In the genomic region with DNA sequence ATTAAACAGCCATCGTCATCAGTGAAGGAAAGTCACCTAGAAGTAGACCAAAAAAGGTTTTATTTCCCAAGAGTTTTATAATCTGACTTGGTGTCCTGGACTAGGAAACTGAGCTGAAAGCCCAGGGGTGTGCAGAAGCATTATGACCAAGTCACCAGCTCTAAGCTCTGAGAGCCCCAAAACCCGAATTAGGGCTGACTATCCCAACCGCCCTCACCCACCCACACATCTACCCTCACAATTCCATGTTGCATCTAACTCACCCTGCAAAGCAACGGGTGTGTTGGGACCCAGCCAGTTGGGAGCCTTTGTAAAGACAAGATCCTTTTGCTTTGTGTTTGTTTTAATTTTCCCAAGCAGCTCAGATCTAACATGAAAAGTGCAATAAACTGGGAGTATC, we compare ENCODE assay signal across 27 cellular contexts. TPM values are rescaled to one million over a fixed set of nuclear protein-coding genes. Genes with fewer than 3 reads are reported as not detected.
"Had no signal": no experiment of that assay in that cellular context is flagged by ENCODE, and none has a peak within 500 bp of the region (broad histone marks: within the 10 kb centered on the region; RNA-seq: fewer than 3 reads in every experiment).

No MANE protein-coding gene starts in this region.

- H3K9me3 ChIP-seq: left lung, neutrophil, ovary, prostate gland, transverse colon had no signal

- H3K4me3 ChIP-seq: coronary artery, left lung, ovary, prostate gland, transverse colon had no signal

- DNase-seq: activated CD4-positive, alpha-beta T cell treated with anti-CD3 and anti-CD28 coated beads, Interleukin-2, amount 50 U/mL, for 1 hour; activated CD4-positive, CD25-positive, alpha-beta regulatory T cell treated with anti-CD3 and anti-CD28 coated beads, Interleukin-2, amount 50 U/mL, for 72 hours; activated CD8-positive, alpha-beta T cell treated with anti-CD3 and anti-CD28 coated beads, Interleukin-2, amount 10 ng/mL, durations not matched to agents 7 days and 5 days; activated gamma-delta T cell treated with Interleukin-2 at 50 U/mL for 16 hours; activated T-cell treated with anti-CD3 and anti-CD28 coated beads, Interleukin-2, amount 50 U/mL, for 1 hour; cerebellar nuclear complex; kidney glomerular epithelial cell; left lung; mammary epithelial cell; midbrain; ovary; SHP77; small intestine; stimulated activated CD4-positive, alpha-beta T cell treated with anti-CD3 and anti-CD28 coated beads, Interleukin-15, amount 100 ng/mL, for 24 hours; stimulated activated CD8-positive, alpha-beta memory T cell treated with anti-CD3 and anti-CD28 coated beads, Interleukin-4, amount 100 ng/mL, for 48 hours; stimulated activated naive B cell treated with anti-CD40 and anti-IgM and Interleukin-4, amounts not matched to agents 10 μg/mL and 1 μg/mL and 100 μg/mL, for 72 hours; transverse colon had no signal

- H3K4me1 ChIP-seq: left lung, prostate gland had no signal

- H3K4me1 Mint-ChIP-seq: stimulated activated naive B cell treated with anti-CD40 and anti-IgM and Interleukin-4, amounts not matched to agents 10 μg/mL and 1 μg/mL and 100 μg/mL, for 72 hours had no signal

- H3K36me3 ChIP-seq: left lung, neutrophil, ovary, prostate gland, transverse colon had no signal

- H3K4me3 Mint-ChIP-seq: activated CD8-positive, alpha-beta T cell treated with anti-CD3 and anti-CD28 coated beads, Interleukin-2, amount 10 ng/mL, durations not matched to agents 7 days and 5 days; activated naive CD8-positive, alpha-beta T cell; stimulated activated naive B cell treated with anti-CD40 and anti-IgM and Interleukin-4, amounts not matched to agents 10 μg/mL and 1 μg/mL and 100 μg/mL, for 72 hours; T-helper 2 cell treated with Interferon-gamma antibody and Interleukin-4, amounts not matched to agents 5 μg/mL and 100 μg/mL, for 36 hours had no signal

- H3K27me3 ChIP-seq: ovary, transverse colon had no signal

- H3K27ac Mint-ChIP-seq: activated CD8-positive, alpha-beta T cell treated with anti-CD3 and anti-CD28 coated beads, Interleukin-2, amount 10 ng/mL, durations not matched to agents 7 days and 5 days; activated naive CD8-positive, alpha-beta T cell; stimulated activated naive B cell treated with anti-CD40 and anti-IgM and Interleukin-4, amounts not matched to agents 10 μg/mL and 1 μg/mL and 100 μg/mL, for 72 hours; T-helper 2 cell treated with Interferon-gamma antibody and Interleukin-4, amounts not matched to agents 5 μg/mL and 100 μg/mL, for 36 hours had no signal

- H3K9me3 Mint-ChIP-seq: T-helper 2 cell treated with Interferon-gamma antibody and Interleukin-4, amounts not matched to agents 5 μg/mL and 100 μg/mL, for 36 hours had no signal

- H3K36me3 Mint-ChIP-seq: activated naive CD8-positive, alpha-beta T cell; stimulated activated naive B cell treated with anti-CD40 and anti-IgM and Interleukin-4, amounts not matched to agents 10 μg/mL and 1 μg/mL and 100 μg/mL, for 72 hours had no signal

- ATAC-seq: activated CD8-positive, alpha-beta T cell treated with anti-CD3 and anti-CD28 coated beads, Interleukin-2, amount 10 ng/mL, durations not matched to agents 7 days and 5 days; left lung; stimulated activated naive B cell treated with anti-CD40 and anti-IgM and Interleukin-4, amounts not matched to agents 10 μg/mL and 1 μg/mL and 100 μg/mL, for 72 hours had no signal

- H3K27ac ChIP-seq: coronary artery, epithelial cell of prostate, left lung, neutrophil, ovary, prostate gland, SK-N-MC, transverse colon, VCaP had no signal

- FAIRE-seq: astrocyte, bronchial epithelial cell, small intestine had no signal

RNA-seq across cellular contexts. Expression of a gene that starts 16.3 kb away (rescaled TPM):
- total RNA-seq: transverse colon had no signal
